ENCODE assay signal across 8 cellular contexts in genomic region chr18:48955528-48956261, GRCh38. TPM values are rescaled to one million over a fixed set of nuclear protein-coding genes. Genes with fewer than 3 reads are reported as not detected.
A peak's percentile ranks its signal among the peaks of the same experiment; 100 is the strongest.
DNase-seq lines count a peak whose midpoint lies in the region; ATAC-seq, FAIRE-seq and TF ChIP-seq lines count a peak whose summit lies in the region.

No MANE protein-coding gene starts in this region.

- H3K36me3 ChIP-seq in bronchial epithelial cell (ENCODE audit: control insufficient read depth, insufficient read depth, low read length), result no peaks in the 10 kb centered on the region
- H3K36me3 ChIP-seq in urinary bladder (ENCODE audit: insufficient read depth), result no peaks in the 10 kb centered on the region

- H3K4me3 ChIP-seq in bronchial epithelial cell (ENCODE audit: low read depth, low read length), result no peak overlapping the region
- no peak overlapping the region for H3K4me3 ChIP-seq in urinary bladder (ENCODE audit: low read depth, low read length)

- H3K36me3 Mint-ChIP-seq in activated CD4-positive, alpha-beta T cell treated with anti-CD3 and anti-CD28 coated beads, Interleukin-2, amount 10 ng/mL, durations not matched to agents 24 days and 14 days (ENCODE audit: low read depth), result peaks cover 2% of the 10 kb centered on the region
- no peaks in the 10 kb centered on the region for H3K36me3 Mint-ChIP-seq in CD14-positive monocyte

- H3K27ac ChIP-seq in urinary bladder (ENCODE audit: low read depth), result peak overlapping the region; percentile 87

- WGBS in urinary bladder, result 25% methylated on average over 9 of the region's 9 CpGs

- intact Hi-C loops in activated CD4-positive, alpha-beta T cell treated with anti-CD3 and anti-CD28 coated beads, Interleukin-2, amount 10 ng/mL, durations not matched to agents 24 days and 14 days (cut with micrococcal nuclease), result no loop called here
- intact Hi-C loops in CD14-positive monocyte (cut with micrococcal nuclease), result loop anchor here in 1 of 2 donors (10.0 kb wide), 2 partner anchors 99 to 539 kb away; partner anchors contain the start of gene RPL17

- H3K27me3 ChIP-seq in bronchial epithelial cell (ENCODE audit: control insufficient read depth, insufficient read depth, low read length), result no peaks in the 10 kb centered on the region

- peak overlapping the region; percentile 12 for H3K27ac Mint-ChIP-seq in activated CD4-positive, alpha-beta T cell treated with anti-CD3 and anti-CD28 coated beads, Interleukin-2, amount 10 ng/mL, durations not matched to agents 24 days and 14 days
- peak overlapping the region in 2 of 7 donors; percentile 1 to 9 for H3K27ac Mint-ChIP-seq in CD14-positive monocyte

- ATAC-seq in HG02973 (IDR thresholded peaks at IDR 0.05; ENCODE audit: unreplicated experiment), result no peak

- peaks cover 11% of the 10 kb centered on the region for H3K27me3 Mint-ChIP-seq in activated CD4-positive, alpha-beta T cell treated with anti-CD3 and anti-CD28 coated beads, Interleukin-2, amount 10 ng/mL, durations not matched to agents 24 days and 14 days
- H3K27me3 Mint-ChIP-seq in CD14-positive monocyte (ENCODE audit: low read depth in 3 of 3), result peaks cover 2 to 7% (median 6%) of the 10 kb centered on the region in 3 donors

- H3K4me3 Mint-ChIP-seq in activated CD4-positive, alpha-beta T cell treated with anti-CD3 and anti-CD28 coated beads, Interleukin-2, amount 10 ng/mL, durations not matched to agents 24 days and 14 days, result no peak overlapping the region
- no peak overlapping the region for H3K4me3 Mint-ChIP-seq in CD14-positive monocyte

- H3K4me1 ChIP-seq in urinary bladder (ENCODE audit: insufficient read depth), result no peaks in the 10 kb centered on the region

- DNase-seq in activated CD4-positive, alpha-beta T cell treated with anti-CD3 and anti-CD28 coated beads, Interleukin-2, amount 10 ng/mL, durations not matched to agents 24 days and 14 days, result no peak
- no peak for DNase-seq in activated CD4-positive, alpha-beta T cell treated with anti-CD3 and anti-CD28 coated beads, Interleukin-2, amount 50 U/mL, for 4 hours
- DNase-seq in bronchial epithelial cell (ENCODE audit: low read depth) (peak; percentile 63), lung microvascular endothelial cell (ENCODE audit: low read depth in 2 of 2) (peak; percentile 23 to 85), SW480 (ENCODE audit: low spot score) (no peak), CD14-positive monocyte (ENCODE audit: low spot score) (no peak)

- TF ChIP-seq CTCF in bronchial epithelial cell (IDR thresholded peaks at IDR 0.05; ENCODE audit: insufficient read depth, low read length, severe bottlenecking) (peak; percentile 4), CD14-positive monocyte (IDR thresholded peaks at IDR 0.05) (no peak)

- peaks cover 23% of the 10 kb centered on the region for H3K4me1 Mint-ChIP-seq in activated CD4-positive, alpha-beta T cell treated with anti-CD3 and anti-CD28 coated beads, Interleukin-2, amount 10 ng/mL, durations not matched to agents 24 days and 14 days
- H3K4me1 Mint-ChIP-seq in CD14-positive monocyte, result peaks cover 19% of the 10 kb centered on the region

- FAIRE-seq in bronchial epithelial cell (lab: Jason Lieb, UNC), result no peak

- H3K9me3 Mint-ChIP-seq in activated CD4-positive, alpha-beta T cell treated with anti-CD3 and anti-CD28 coated beads, Interleukin-2, amount 10 ng/mL, durations not matched to agents 24 days and 14 days, result no peaks in the 10 kb centered on the region
- peaks cover 0 to 2% (median 0%) of the 10 kb centered on the region in 7 donors for H3K9me3 Mint-ChIP-seq in CD14-positive monocyte

RNA-seq across cellular contexts. Expression of gene SMAD7, which starts 4.9 kb away (rescaled TPM):
- total RNA-seq in activated CD4-positive, alpha-beta T cell treated with anti-CD3 and anti-CD28 coated beads, Interleukin-2, amount 10 ng/mL, durations not matched to agents 24 days and 14 days, result 21.8 and 22.4 TPM in 2 replicates
- total RNA-seq in bronchial epithelial cell (11.5 and 19.2 TPM in 2 replicates), lung microvascular endothelial cell (3.0 and 3.1 TPM in 2 replicates), urinary bladder (25.6 TPM)
- polyA plus RNA-seq in urinary bladder (31.5 TPM), CD14-positive monocyte (1 to 10 TPM; 1.4 to 1.5 TPM)

Comparison
In these comparisons a context has a peak if more than half of its experiments do, and no peak if none do; other contexts are left out.
1. DNase-seq: peak in bronchial epithelial cell (single experiment) and lung microvascular endothelial cell (2 of 2); none in activated CD4-positive, alpha-beta T cell treated with anti-CD3 and anti-CD28 coated beads, Interleukin-2, amount 10 ng/mL, durations not matched to agents 24 days and 14 days (single experiment), activated CD4-positive, alpha-beta T cell treated with anti-CD3 and anti-CD28 coated beads, Interleukin-2, amount 50 U/mL, for 4 hours (0 of 2), SW480 (single experiment) and CD14-positive monocyte (single experiment).